ENCODE assay signal across 1 cellular context in the genomic region with DNA sequence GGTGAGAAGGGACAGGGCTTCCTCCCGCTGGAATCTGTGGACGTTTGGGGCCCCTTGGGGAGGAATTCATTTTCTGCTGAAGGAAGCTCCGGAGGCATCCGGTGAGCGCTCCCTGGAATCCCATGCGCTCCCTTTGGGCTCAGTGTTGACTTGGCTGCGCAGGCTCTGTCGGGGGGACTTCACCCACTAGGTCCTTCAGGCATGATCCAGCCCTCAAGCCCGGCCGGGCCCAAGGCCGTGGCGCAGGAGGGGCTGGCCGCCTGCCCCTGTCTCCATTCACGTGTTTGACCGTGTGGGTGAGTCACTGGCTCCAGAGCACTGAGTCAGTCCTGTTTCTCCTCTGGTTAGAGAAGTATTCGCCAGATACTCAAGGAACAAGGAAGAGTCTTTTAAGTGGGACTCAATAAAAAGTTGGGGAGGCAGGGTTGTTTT.
A peak's percentile ranks its signal among the peaks of the same experiment; 100 is the strongest.
TF ChIP-seq lines count a peak whose summit lies in the region.

No MANE protein-coding gene starts in this region.

TF ChIP-seq in HepG2, 621 proteins besides CTCF, POLR2A, EP300 and RAD21 (continued from another document and continues in another):
- TF ChIP-seq, protein P1, sequence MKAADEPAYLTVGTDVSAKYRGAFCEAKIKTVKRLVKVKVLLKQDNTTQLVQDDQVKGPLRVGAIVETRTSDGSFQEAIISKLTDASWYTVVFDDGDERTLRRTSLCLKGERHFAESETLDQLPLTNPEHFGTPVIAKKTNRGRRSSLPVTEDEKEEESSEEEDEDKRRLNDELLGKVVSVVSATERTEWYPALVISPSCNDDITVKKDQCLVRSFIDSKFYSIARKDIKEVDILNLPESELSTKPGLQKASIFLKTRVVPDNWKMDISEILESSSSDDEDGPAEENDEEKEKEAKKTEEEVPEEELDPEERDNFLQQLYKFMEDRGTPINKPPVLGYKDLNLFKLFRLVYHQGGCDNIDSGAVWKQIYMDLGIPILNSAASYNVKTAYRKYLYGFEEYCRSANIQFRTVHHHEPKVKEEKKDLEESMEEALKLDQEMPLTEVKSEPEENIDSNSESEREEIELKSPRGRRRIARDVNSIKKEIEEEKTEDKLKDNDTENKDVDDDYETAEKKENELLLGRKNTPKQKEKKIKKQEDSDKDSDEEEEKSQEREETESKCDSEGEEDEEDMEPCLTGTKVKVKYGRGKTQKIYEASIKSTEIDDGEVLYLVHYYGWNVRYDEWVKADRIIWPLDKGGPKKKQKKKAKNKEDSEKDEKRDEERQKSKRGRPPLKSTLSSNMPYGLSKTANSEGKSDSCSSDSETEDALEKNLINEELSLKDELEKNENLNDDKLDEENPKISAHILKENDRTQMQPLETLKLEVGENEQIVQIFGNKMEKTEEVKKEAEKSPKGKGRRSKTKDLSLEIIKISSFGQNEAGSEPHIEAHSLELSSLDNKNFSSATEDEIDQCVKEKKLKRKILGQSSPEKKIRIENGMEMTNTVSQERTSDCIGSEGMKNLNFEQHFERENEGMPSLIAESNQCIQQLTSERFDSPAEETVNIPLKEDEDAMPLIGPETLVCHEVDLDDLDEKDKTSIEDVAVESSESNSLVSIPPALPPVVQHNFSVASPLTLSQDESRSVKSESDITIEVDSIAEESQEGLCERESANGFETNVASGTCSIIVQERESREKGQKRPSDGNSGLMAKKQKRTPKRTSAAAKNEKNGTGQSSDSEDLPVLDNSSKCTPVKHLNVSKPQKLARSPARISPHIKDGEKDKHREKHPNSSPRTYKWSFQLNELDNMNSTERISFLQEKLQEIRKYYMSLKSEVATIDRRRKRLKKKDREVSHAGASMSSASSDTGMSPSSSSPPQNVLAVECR (CRISPR knock-in tag; IDR thresholded peaks at IDR 0.05; ENCODE audit: borderline replicate concordance): peak; percentile 62; the same call in 1 of the 2 replicates
- TF ChIP-seq MIER3 (CRISPR knock-in tag; IDR thresholded peaks at IDR 0.05; ENCODE audit: borderline replicate concordance) (no peak), NFE2L2 (IDR thresholded peaks at IDR 0.05; ENCODE audit: low read length) (no peak), SAFB2 (CRISPR knock-in tag; IDR thresholded peaks at IDR 0.05; ENCODE audit: borderline replicate concordance, low read depth) (no peak), ZNF879 (CRISPR knock-in tag; IDR thresholded peaks at IDR 0.05) (no peak), ZNF136 (CRISPR knock-in tag; IDR thresholded peaks at IDR 0.05; ENCODE audit: low read depth) (no peak), JUNB (CRISPR knock-in tag; IDR thresholded peaks at IDR 0.05; ENCODE audit: borderline replicate concordance) (no peak), ZFP37 (CRISPR knock-in tag; IDR thresholded peaks at IDR 0.05; ENCODE audit: borderline replicate concordance) (no peak), ZNF557 (CRISPR knock-in tag; IDR thresholded peaks at IDR 0.05) (no peak), HIVEP1 (CRISPR knock-in tag; IDR thresholded peaks at IDR 0.05) (no peak), RORA (CRISPR knock-in tag; IDR thresholded peaks at IDR 0.05) (no peak), SATB2 (CRISPR knock-in tag; IDR thresholded peaks at IDR 0.05) (no peak), PRPF4 (IDR thresholded peaks at IDR 0.05; ENCODE audit: low read depth, low read length, poor library complexity, severe bottlenecking) (no peak), NCOA5 (CRISPR knock-in tag; IDR thresholded peaks at IDR 0.05) (no peak), BRD4 (CRISPR knock-in tag; IDR thresholded peaks at IDR 0.05) (no peak), BCL6 (CRISPR knock-in tag; IDR thresholded peaks at IDR 0.05) (no peak), ZBTB42 (CRISPR knock-in tag; IDR thresholded peaks at IDR 0.05) (no peak), MLLT10 (CRISPR knock-in tag; IDR thresholded peaks at IDR 0.05) (no peak), ZNF33A (CRISPR knock-in tag; IDR thresholded peaks at IDR 0.05; ENCODE audit: borderline replicate concordance) (no peak), U2AF1 (optimal IDR thresholded peaks at IDR 0.05; ENCODE audit: low read depth, low read length) (no peak), ZNF746 (CRISPR knock-in tag; IDR thresholded peaks at IDR 0.05) (no peak), KDM2A (CRISPR knock-in tag; IDR thresholded peaks at IDR 0.05; ENCODE audit: borderline replicate concordance, low read depth) (no peak; the same call in 1 of the 2 replicates), SMAD3 (CRISPR knock-in tag; IDR thresholded peaks at IDR 0.05) (peak; percentile 57; the same call in 1 of the 2 replicates), CHD2 (IDR thresholded peaks at IDR 0.05; ENCODE audit: low read depth, low read length) (no peak), ZNF556 (CRISPR knock-in tag; IDR thresholded peaks at IDR 0.05; ENCODE audit: borderline replicate concordance) (no peak), SIX4 (CRISPR knock-in tag; IDR thresholded peaks at IDR 0.05) (no peak), ZNF7 (CRISPR knock-in tag; IDR thresholded peaks at IDR 0.05) (no peak), ZNF468 (CRISPR knock-in tag; IDR thresholded peaks at IDR 0.05) (no peak), KLF11 (CRISPR knock-in tag; IDR thresholded peaks at IDR 0.05) (no peak), TBX3 (IDR thresholded peaks at IDR 0.05; ENCODE audit: borderline replicate concordance) (no peak), ZNF83 (CRISPR knock-in tag; IDR thresholded peaks at IDR 0.05; ENCODE audit: borderline replicate concordance) (no peak), ZNF615 (CRISPR knock-in tag; IDR thresholded peaks at IDR 0.05; ENCODE audit: borderline replicate concordance) (no peak), ZKSCAN5 (CRISPR knock-in tag; IDR thresholded peaks at IDR 0.05) (no peak), ATF7 (IDR thresholded peaks at IDR 0.05) (no peak), ATF7 (CRISPR knock-in tag; IDR thresholded peaks at IDR 0.05) (no peak), ZNF703 (CRISPR knock-in tag; IDR thresholded peaks at IDR 0.05; ENCODE audit: borderline replicate concordance) (no peak), ZBTB8A (CRISPR knock-in tag; IDR thresholded peaks at IDR 0.05; ENCODE audit: borderline replicate concordance, low read depth) (no peak)
- TF ChIP-seq, protein P2, sequence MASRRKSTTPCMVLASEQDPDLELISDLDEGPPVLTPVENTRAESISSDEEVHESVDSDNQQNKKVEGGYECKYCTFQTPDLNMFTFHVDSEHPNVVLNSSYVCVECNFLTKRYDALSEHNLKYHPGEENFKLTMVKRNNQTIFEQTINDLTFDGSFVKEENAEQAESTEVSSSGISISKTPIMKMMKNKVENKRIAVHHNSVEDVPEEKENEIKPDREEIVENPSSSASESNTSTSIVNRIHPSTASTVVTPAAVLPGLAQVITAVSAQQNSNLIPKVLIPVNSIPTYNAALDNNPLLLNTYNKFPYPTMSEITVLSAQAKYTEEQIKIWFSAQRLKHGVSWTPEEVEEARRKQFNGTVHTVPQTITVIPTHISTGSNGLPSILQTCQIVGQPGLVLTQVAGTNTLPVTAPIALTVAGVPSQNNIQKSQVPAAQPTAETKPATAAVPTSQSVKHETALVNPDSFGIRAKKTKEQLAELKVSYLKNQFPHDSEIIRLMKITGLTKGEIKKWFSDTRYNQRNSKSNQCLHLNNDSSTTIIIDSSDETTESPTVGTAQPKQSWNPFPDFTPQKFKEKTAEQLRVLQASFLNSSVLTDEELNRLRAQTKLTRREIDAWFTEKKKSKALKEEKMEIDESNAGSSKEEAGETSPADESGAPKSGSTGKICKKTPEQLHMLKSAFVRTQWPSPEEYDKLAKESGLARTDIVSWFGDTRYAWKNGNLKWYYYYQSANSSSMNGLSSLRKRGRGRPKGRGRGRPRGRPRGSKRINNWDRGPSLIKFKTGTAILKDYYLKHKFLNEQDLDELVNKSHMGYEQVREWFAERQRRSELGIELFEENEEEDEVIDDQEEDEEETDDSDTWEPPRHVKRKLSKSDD (CRISPR knock-in tag; IDR thresholded peaks at IDR 0.05; ENCODE audit: low read depth): no peak
- TF ChIP-seq, protein P3, sequence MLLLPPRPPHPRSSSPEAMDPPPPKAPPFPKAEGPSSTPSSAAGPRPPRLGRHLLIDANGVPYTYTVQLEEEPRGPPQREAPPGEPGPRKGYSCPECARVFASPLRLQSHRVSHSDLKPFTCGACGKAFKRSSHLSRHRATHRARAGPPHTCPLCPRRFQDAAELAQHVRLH (CRISPR knock-in tag; IDR thresholded peaks at IDR 0.05; ENCODE audit: borderline replicate concordance, low read depth): peak; percentile 25; the same call in 1 of the 2 replicates
- TF ChIP-seq, protein P4, sequence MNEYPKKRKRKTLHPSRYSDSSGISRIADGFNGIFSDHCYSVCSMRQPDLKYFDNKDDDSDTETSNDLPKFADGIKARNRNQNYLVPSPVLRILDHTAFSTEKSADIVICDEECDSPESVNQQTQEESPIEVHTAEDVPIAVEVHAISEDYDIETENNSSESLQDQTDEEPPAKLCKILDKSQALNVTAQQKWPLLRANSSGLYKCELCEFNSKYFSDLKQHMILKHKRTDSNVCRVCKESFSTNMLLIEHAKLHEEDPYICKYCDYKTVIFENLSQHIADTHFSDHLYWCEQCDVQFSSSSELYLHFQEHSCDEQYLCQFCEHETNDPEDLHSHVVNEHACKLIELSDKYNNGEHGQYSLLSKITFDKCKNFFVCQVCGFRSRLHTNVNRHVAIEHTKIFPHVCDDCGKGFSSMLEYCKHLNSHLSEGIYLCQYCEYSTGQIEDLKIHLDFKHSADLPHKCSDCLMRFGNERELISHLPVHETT (CRISPR knock-in tag; conservative IDR thresholded peaks at IDR 0.05): 0 out of 2 replicates have a peak, but pooled peaks have one; percentile 16
- TF ChIP-seq, protein P5, sequence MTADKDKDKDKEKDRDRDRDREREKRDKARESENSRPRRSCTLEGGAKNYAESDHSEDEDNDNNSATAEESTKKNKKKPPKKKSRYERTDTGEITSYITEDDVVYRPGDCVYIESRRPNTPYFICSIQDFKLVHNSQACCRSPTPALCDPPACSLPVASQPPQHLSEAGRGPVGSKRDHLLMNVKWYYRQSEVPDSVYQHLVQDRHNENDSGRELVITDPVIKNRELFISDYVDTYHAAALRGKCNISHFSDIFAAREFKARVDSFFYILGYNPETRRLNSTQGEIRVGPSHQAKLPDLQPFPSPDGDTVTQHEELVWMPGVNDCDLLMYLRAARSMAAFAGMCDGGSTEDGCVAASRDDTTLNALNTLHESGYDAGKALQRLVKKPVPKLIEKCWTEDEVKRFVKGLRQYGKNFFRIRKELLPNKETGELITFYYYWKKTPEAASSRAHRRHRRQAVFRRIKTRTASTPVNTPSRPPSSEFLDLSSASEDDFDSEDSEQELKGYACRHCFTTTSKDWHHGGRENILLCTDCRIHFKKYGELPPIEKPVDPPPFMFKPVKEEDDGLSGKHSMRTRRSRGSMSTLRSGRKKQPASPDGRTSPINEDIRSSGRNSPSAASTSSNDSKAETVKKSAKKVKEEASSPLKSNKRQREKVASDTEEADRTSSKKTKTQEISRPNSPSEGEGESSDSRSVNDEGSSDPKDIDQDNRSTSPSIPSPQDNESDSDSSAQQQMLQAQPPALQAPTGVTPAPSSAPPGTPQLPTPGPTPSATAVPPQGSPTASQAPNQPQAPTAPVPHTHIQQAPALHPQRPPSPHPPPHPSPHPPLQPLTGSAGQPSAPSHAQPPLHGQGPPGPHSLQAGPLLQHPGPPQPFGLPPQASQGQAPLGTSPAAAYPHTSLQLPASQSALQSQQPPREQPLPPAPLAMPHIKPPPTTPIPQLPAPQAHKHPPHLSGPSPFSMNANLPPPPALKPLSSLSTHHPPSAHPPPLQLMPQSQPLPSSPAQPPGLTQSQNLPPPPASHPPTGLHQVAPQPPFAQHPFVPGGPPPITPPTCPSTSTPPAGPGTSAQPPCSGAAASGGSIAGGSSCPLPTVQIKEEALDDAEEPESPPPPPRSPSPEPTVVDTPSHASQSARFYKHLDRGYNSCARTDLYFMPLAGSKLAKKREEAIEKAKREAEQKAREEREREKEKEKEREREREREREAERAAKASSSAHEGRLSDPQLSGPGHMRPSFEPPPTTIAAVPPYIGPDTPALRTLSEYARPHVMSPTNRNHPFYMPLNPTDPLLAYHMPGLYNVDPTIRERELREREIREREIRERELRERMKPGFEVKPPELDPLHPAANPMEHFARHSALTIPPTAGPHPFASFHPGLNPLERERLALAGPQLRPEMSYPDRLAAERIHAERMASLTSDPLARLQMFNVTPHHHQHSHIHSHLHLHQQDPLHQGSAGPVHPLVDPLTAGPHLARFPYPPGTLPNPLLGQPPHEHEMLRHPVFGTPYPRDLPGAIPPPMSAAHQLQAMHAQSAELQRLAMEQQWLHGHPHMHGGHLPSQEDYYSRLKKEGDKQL (CRISPR knock-in tag; IDR thresholded peaks at IDR 0.05; ENCODE audit: low read depth): no peak
- TF ChIP-seq, protein P6, sequence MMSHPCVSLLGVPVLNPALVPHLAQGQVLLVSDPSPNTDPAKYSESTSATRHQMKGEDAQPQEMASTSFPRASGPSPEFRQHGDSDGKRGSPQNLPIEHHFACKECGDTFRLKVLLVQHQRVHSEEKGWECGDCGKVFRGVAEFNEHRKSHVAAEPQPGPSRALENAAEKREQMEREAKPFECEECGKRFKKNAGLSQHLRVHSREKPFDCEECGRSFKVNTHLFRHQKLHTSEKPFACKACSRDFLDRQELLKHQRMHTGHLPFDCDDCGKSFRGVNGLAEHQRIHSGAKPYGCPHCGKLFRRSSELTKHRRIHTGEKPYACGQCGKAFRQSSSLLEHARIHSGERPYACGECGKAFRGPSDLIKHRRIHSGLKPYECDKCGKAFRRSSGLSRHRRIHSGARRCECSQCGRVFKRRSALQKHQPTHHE (CRISPR knock-in tag; IDR thresholded peaks at IDR 0.05; ENCODE audit: borderline replicate concordance): no peak
- TF ChIP-seq, protein P7, sequence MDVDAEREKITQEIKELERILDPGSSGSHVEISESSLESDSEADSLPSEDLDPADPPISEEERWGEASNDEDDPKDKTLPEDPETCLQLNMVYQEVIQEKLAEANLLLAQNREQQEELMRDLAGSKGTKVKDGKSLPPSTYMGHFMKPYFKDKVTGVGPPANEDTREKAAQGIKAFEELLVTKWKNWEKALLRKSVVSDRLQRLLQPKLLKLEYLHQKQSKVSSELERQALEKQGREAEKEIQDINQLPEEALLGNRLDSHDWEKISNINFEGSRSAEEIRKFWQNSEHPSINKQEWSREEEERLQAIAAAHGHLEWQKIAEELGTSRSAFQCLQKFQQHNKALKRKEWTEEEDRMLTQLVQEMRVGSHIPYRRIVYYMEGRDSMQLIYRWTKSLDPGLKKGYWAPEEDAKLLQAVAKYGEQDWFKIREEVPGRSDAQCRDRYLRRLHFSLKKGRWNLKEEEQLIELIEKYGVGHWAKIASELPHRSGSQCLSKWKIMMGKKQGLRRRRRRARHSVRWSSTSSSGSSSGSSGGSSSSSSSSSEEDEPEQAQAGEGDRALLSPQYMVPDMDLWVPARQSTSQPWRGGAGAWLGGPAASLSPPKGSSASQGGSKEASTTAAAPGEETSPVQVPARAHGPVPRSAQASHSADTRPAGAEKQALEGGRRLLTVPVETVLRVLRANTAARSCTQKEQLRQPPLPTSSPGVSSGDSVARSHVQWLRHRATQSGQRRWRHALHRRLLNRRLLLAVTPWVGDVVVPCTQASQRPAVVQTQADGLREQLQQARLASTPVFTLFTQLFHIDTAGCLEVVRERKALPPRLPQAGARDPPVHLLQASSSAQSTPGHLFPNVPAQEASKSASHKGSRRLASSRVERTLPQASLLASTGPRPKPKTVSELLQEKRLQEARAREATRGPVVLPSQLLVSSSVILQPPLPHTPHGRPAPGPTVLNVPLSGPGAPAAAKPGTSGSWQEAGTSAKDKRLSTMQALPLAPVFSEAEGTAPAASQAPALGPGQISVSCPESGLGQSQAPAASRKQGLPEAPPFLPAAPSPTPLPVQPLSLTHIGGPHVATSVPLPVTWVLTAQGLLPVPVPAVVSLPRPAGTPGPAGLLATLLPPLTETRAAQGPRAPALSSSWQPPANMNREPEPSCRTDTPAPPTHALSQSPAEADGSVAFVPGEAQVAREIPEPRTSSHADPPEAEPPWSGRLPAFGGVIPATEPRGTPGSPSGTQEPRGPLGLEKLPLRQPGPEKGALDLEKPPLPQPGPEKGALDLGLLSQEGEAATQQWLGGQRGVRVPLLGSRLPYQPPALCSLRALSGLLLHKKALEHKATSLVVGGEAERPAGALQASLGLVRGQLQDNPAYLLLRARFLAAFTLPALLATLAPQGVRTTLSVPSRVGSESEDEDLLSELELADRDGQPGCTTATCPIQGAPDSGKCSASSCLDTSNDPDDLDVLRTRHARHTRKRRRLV (CRISPR knock-in tag; IDR thresholded peaks at IDR 0.05): 0 out of 2 replicates have a peak, but pooled peaks have one; percentile 27
